8 cellular contexts compared by ENCODE assay signal in genomic region chr11:121451982-121452608, GRCh38. TPM values are rescaled to one million over a fixed set of nuclear protein-coding genes. Genes with fewer than 3 reads are reported as not detected.
DNase-seq lines count a peak whose midpoint lies in the region; FAIRE-seq and TF ChIP-seq lines count a peak whose summit lies in the region.

Gene SORL1 (plus strand): TSS chr11:121452314. CDS start chr11:121452332, 18 bp downstream.

- no peaks in the 10 kb centered on the region for H3K9me2 ChIP-seq in GM23248 (ENCODE audit: insufficient read depth)

- H3K9me3 ChIP-seq in ES-I3 (ENCODE audit: control insufficient read depth, insufficient read depth, low read length), result no peaks in the 10 kb centered on the region
- no peaks in the 10 kb centered on the region for H3K9me3 ChIP-seq in GM23248 (ENCODE audit: low read depth)

- H3K79me2 ChIP-seq in GM23248 (ENCODE audit: insufficient read depth), result no peaks in the 10 kb centered on the region

- H3K4me1 ChIP-seq in ES-I3 (ENCODE audit: insufficient read depth, low read length), result peaks cover 11% of the 10 kb centered on the region
- no peaks in the 10 kb centered on the region for H3K4me1 ChIP-seq in GM23248 (ENCODE audit: insufficient read depth)

- H3K36me3 ChIP-seq in ES-I3 (ENCODE audit: insufficient read depth, low read length) (no peaks in the 10 kb centered on the region), GM23248 (ENCODE audit: low read depth) (no peaks in the 10 kb centered on the region), bronchial epithelial cell (ENCODE audit: control insufficient read depth, insufficient read depth, low read length) (no peaks in the 10 kb centered on the region)

- peak within 1 kb of the TSS; percentile 75 for H3K4me3 ChIP-seq in GM23248
- peak within 1 kb of the TSS; percentile 67 for H3K4me3 ChIP-seq in bronchial epithelial cell (ENCODE audit: low read depth, low read length)

- H3K9ac ChIP-seq in ES-I3 (ENCODE audit: low read depth, low read length) (peak within 1 kb of the TSS; percentile 95), GM23248 (no peak within 1 kb of the TSS)

- 1 to 2% methylated on average over 40 to 82 of the region's 89 CpGs for whole genome bisulfite sequencing in GM23248 (ENCODE audit: low coverage in 1 of 2, low lambda C conversion rate in 2 of 2, missing lambda C conversion rate in 2 of 2), 2 experiments

- H4K20me1 ChIP-seq in GM23248 (ENCODE audit: insufficient read depth), result no peaks in the 10 kb centered on the region

- H2AFZ ChIP-seq in GM23248, result peak within 1 kb of the TSS; percentile 78

- peaks cover 47% of the 10 kb centered on the region for H3K27me3 ChIP-seq in GM23248 (replicated peaks; ENCODE audit: insufficient read depth)
- H3K27me3 ChIP-seq in bronchial epithelial cell (ENCODE audit: control insufficient read depth, insufficient read depth, low read length), result no peaks in the 10 kb centered on the region

- FAIRE-seq in bronchial epithelial cell (lab: Jason Lieb, UNC), result no peak

- no peaks in the 10 kb centered on the region for H3F3A ChIP-seq in GM23248 (ENCODE audit: insufficient read depth)

- peak; percentile 83 for TF ChIP-seq CTCF in bronchial epithelial cell (IDR thresholded peaks at IDR 0.05; ENCODE audit: insufficient read depth, low read length, severe bottlenecking)

- in situ Hi-C loops in GM23248 (cut with MboI), result no loop called here

- H3K27ac ChIP-seq in GM23248, result no peak within 1 kb of the TSS

- peak within 1 kb of the TSS; percentile 77 for H3K4me2 ChIP-seq in GM23248 (ENCODE audit: unreplicated experiment)

- DNase-seq in GM23248, result peak; percentile 82
- DNase-seq in M059J (ENCODE audit: low read depth), result peak; percentile 62
- DNase-seq in UCSD-AML1 (lab: John Stamatoyannopoulos, UW; ENCODE audit: unreplicated experiment), result peak; percentile 52
- peak; percentile 38 for DNase-seq in bronchial epithelial cell (ENCODE audit: low read depth)
- DNase-seq in iris pigment epithelial cell (ENCODE audit: low read depth), result peak; percentile 41
- DNase-seq in stimulated activated CD4-positive, alpha-beta T cell treated with anti-CD3 and anti-CD28 coated beads, Interleukin-12 subunit alpha, Interleukin-12 subunit beta, amount 100 ng/mL, for 4 hours, result peak; percentile 73
- DNase-seq in NK-92 (lab: John Stamatoyannopoulos, UW; ENCODE audit: unreplicated experiment), result no peak

RNA-seq across cellular contexts. Expression of gene SORL1, which starts in this region (rescaled TPM):
- total RNA-seq in GM23248 (2014; rRNA removed; shearing (Covaris generic)), result 0.54 and 0.76 TPM in 2 replicates
- 0.26 and 0.30 TPM in 2 replicates for polyA plus RNA-seq in GM23248 (2016; fragmentation: Nextera tagmentation; extraction: Ambion mirVana)
- 1.9 and 3.0 TPM in 2 replicates for total RNA-seq in M059J (2014; rRNA removed; shearing (Covaris generic))
- 11.3 and 15.7 TPM in 2 replicates for total RNA-seq in bronchial epithelial cell

Comparison
In these comparisons a context has a peak if more than half of its experiments do, and no peak if none do; other contexts are left out.
1. Peak in DNase-seq, H3K4me3 ChIP-seq and H3K4me2 ChIP-seq in GM23248; RNA of the gene not detected or under 1 TPM.